Comparison of ENCODE assay signal across 17 cellular contexts in the genomic region with DNA sequence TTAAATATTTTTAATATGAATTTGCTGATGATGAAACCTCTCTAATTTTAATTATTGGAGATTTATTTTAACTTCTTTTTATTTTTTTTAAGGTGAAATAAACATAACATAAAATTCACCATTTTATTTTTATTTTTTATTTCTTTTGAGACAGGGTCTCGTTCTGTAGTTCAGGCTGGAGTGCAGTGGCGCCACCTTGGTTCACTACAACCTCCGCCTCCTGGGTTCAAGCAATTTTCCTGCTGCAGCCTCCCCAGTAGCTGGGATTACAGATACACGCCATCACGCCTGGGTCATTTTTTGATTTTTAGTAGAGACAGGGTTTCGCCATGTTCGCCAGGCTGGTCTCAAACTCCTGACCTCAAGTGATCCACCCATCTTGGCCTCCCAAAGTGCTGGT.
A peak's percentile ranks its signal among the peaks of the same experiment; 100 is the strongest.
DNase-seq lines count a peak whose midpoint lies in the region; ATAC-seq, FAIRE-seq and TF ChIP-seq lines count a peak whose summit lies in the region.
"Had no signal": no experiment of that assay in that cellular context is flagged by ENCODE, and none has a peak within 500 bp of the region (broad histone marks: within the 10 kb centered on the region; RNA-seq: fewer than 3 reads in every experiment).

No MANE protein-coding gene starts in this region.

- H3K27me3 Mint-ChIP-seq in WTC11 (ENCODE audit: low read depth) = no peaks in the 10 kb centered on the region
- H3K27me3 Mint-ChIP-seq in neural progenitor cell (ENCODE audit: insufficient read depth, low read depth) = no peaks in the 10 kb centered on the region
- H3K27me3 Mint-ChIP-seq: CD4-positive, alpha-beta T cell had no signal

- DNase-seq in WTC11 (ENCODE audit: low spot score) (peak; percentile 30), neural progenitor cell (ENCODE audit: low spot score) (no peak), Ammon's horn (ENCODE audit: low spot score) (no peak), T-helper 1 cell (no peak), sigmoid colon (no peak)
- DNase-seq: BE2C; C1 segment of cervical spinal cord; Caco-2; CD4-positive, alpha-beta T cell; HCEC 1CT had no signal

- POLR2A ChIA-PET in WTC11 (lab: Charles Lee) = no interaction called here

- H3K36me3 Mint-ChIP-seq in WTC11 = no peaks in the 10 kb centered on the region
- H3K36me3 Mint-ChIP-seq in neural progenitor cell = no peaks in the 10 kb centered on the region

- no peaks in the 10 kb centered on the region for H4K20me1 ChIP-seq in neural progenitor cell (ENCODE audit: low read depth)

- peaks cover 3% of the 10 kb centered on the region; the same call in 1 of the 2 replicates for H3K9me3 Mint-ChIP-seq in WTC11
- no peaks in the 10 kb centered on the region for H3K9me3 Mint-ChIP-seq in neural progenitor cell

- no peak overlapping the region for H3K9ac ChIP-seq in neural progenitor cell

- WGBS in sigmoid colon, 2 donors = 95 to 96% methylated on average over 7 of the region's 7 CpGs

- no peak overlapping the region for H3K27ac ChIP-seq in C4-2B
- H3K27ac ChIP-seq in neural progenitor cell = no peak overlapping the region
- H3K27ac ChIP-seq in sigmoid colon = no peak overlapping the region
- H3K27ac ChIP-seq: HL-60 had no signal

- H3K27ac Mint-ChIP-seq in WTC11 (no peak overlapping the region), neural progenitor cell (no peak overlapping the region)
- H3K27ac Mint-ChIP-seq: CD4-positive, alpha-beta T cell had no signal

- H3K79me2 ChIP-seq in neural progenitor cell (ENCODE audit: low read depth) = no peaks in the 10 kb centered on the region

- peak; percentile 70 for FAIRE-seq in endometrium (lab: Jason Lieb, UNC)
- FAIRE-seq: D721Med, G401.6, GM12891, GM19239 had no signal

- no peak overlapping the region for H3K4me2 ChIP-seq in neural progenitor cell

- peak; percentile 48; the same call in 1 of the 2 replicates for ATAC-seq in WTC11

- TF ChIP-seq CTCF in C4-2B (conservative IDR thresholded peaks at IDR 0.05) = peak; percentile 15
- no peak for TF ChIP-seq CTCF in WTC11 (IDR thresholded peaks at IDR 0.05)
- TF ChIP-seq CTCF in neural progenitor cell (IDR thresholded peaks at IDR 0.05) = peak; percentile 39
- no peak for TF ChIP-seq CTCF in sigmoid colon (IDR thresholded peaks at IDR 0.05)

- no peaks in the 10 kb centered on the region for H3K36me3 ChIP-seq in neural progenitor cell
- H3K36me3 ChIP-seq in sigmoid colon = no peaks in the 10 kb centered on the region
- H3K36me3 ChIP-seq: BE2C had no signal

- TF ChIP-seq POLR2A in sigmoid colon (IDR thresholded peaks at IDR 0.05) = no peak

- H3F3A ChIP-seq in neural progenitor cell (ENCODE audit: low read depth) = no peaks in the 10 kb centered on the region

- CTCF ChIA-PET in WTC11 (lab: Charles Lee) = interaction anchor here (1.1 to 3.2 kb wide), 2 partner anchors 12 to 50 kb away, joined by 3 to 12 read pairs; no protein-coding TSS in a partner anchor

- H3K9me3 ChIP-seq in neural progenitor cell (ENCODE audit: low read depth) (no peaks in the 10 kb centered on the region), sigmoid colon (no peaks in the 10 kb centered on the region)
- H3K9me3 ChIP-seq: BE2C, Caco-2 had no signal

- H2AFZ ChIP-seq in neural progenitor cell (replicated peaks) = peak overlapping the region; percentile 73

- no peaks in the 10 kb centered on the region for H3K4me1 ChIP-seq in neural progenitor cell
- no peaks in the 10 kb centered on the region for H3K4me1 ChIP-seq in sigmoid colon
- H3K4me1 ChIP-seq: Caco-2 had no signal

- no peak for TF ChIP-seq EP300 in sigmoid colon (IDR thresholded peaks at IDR 0.05)

- H3K4me1 Mint-ChIP-seq in WTC11 (peaks cover 26% of the 10 kb centered on the region), neural progenitor cell (no peaks in the 10 kb centered on the region)

- H3K4me3 Mint-ChIP-seq in WTC11 = no peak overlapping the region
- no peak overlapping the region for H3K4me3 Mint-ChIP-seq in neural progenitor cell
- H3K4me3 Mint-ChIP-seq: CD4-positive, alpha-beta T cell had no signal

- H3K27me3 ChIP-seq in neural progenitor cell (no peaks in the 10 kb centered on the region), sigmoid colon (no peaks in the 10 kb centered on the region)
- H3K27me3 ChIP-seq: BE2C had no signal

- H3K4me3 ChIP-seq in neural progenitor cell (no peak overlapping the region), sigmoid colon (no peak overlapping the region)

- intact Hi-C loops in sigmoid colon (cut with DNase I) = no loop called here

TF ChIP-seq in WTC11, 78 proteins besides CTCF, POLR2A, EP300 and RAD21:
- 0 out of 2 replicates have a peak, but pooled peaks have one; percentile 23 for TF ChIP-seq HMGA2 (CRISPR knock-in tag; IDR thresholded peaks at IDR 0.05)
- TF ChIP-seq, protein P1, sequence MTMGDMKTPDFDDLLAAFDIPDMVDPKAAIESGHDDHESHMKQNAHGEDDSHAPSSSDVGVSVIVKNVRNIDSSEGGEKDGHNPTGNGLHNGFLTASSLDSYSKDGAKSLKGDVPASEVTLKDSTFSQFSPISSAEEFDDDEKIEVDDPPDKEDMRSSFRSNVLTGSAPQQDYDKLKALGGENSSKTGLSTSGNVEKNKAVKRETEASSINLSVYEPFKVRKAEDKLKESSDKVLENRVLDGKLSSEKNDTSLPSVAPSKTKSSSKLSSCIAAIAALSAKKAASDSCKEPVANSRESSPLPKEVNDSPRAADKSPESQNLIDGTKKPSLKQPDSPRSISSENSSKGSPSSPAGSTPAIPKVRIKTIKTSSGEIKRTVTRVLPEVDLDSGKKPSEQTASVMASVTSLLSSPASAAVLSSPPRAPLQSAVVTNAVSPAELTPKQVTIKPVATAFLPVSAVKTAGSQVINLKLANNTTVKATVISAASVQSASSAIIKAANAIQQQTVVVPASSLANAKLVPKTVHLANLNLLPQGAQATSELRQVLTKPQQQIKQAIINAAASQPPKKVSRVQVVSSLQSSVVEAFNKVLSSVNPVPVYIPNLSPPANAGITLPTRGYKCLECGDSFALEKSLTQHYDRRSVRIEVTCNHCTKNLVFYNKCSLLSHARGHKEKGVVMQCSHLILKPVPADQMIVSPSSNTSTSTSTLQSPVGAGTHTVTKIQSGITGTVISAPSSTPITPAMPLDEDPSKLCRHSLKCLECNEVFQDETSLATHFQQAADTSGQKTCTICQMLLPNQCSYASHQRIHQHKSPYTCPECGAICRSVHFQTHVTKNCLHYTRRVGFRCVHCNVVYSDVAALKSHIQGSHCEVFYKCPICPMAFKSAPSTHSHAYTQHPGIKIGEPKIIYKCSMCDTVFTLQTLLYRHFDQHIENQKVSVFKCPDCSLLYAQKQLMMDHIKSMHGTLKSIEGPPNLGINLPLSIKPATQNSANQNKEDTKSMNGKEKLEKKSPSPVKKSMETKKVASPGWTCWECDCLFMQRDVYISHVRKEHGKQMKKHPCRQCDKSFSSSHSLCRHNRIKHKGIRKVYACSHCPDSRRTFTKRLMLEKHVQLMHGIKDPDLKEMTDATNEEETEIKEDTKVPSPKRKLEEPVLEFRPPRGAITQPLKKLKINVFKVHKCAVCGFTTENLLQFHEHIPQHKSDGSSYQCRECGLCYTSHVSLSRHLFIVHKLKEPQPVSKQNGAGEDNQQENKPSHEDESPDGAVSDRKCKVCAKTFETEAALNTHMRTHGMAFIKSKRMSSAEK (CRISPR knock-in tag; IDR thresholded peaks at IDR 0.05; ENCODE audit: borderline replicate concordance) = no peak
- TF ChIP-seq ZNF263 (CRISPR knock-in tag; IDR thresholded peaks at IDR 0.05; ENCODE audit: low read depth) = no peak

Comparison
In these comparisons a context has a peak if more than half of its experiments do, and no peak if none do; other contexts are left out.
1. CTCF ChIP-seq: peak in C4-2B (single experiment) and neural progenitor cell (single experiment); none in WTC11 (single experiment) and sigmoid colon (0 of 4).